Comparison of ENCODE assay signal across 1 cellular context in the genomic region with DNA sequence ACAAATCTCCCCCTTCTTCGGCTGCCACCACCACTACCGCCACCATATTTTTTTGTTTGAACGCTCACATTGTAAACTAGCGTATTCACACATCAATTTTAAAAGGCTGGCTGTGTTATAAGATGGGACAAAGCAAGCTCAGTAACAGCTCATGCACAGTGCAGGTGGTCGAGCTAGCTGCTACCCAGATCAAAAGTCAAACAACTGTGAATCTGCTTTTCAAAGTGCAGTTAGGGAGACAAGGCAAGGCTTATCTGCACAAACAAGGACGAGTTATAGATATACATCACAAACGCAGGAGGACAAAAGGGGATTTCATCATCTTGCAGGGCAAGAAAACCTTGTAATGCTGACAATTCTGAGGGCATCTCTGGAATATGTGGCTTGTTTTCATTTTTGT.
TF ChIP-seq lines count a peak whose summit lies in the region.

No MANE protein-coding gene starts in this region.

TF ChIP-seq in HepG2, 621 proteins besides CTCF, POLR2A, EP300 and RAD21 (continued from another document and continues in another):
- TF ChIP-seq, protein P1, sequence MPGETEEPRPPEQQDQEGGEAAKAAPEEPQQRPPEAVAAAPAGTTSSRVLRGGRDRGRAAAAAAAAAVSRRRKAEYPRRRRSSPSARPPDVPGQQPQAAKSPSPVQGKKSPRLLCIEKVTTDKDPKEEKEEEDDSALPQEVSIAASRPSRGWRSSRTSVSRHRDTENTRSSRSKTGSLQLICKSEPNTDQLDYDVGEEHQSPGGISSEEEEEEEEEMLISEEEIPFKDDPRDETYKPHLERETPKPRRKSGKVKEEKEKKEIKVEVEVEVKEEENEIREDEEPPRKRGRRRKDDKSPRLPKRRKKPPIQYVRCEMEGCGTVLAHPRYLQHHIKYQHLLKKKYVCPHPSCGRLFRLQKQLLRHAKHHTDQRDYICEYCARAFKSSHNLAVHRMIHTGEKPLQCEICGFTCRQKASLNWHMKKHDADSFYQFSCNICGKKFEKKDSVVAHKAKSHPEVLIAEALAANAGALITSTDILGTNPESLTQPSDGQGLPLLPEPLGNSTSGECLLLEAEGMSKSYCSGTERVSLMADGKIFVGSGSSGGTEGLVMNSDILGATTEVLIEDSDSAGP (CRISPR knock-in tag; IDR thresholded peaks at IDR 0.05; ENCODE audit: borderline replicate concordance), result no peak
- TF ChIP-seq RBM22 (optimal IDR thresholded peaks at IDR 0.05; ENCODE audit: low read length) (no peak), NFE2L1 (CRISPR knock-in tag; IDR thresholded peaks at IDR 0.05; ENCODE audit: borderline replicate concordance) (no peak), ZNF33B (CRISPR knock-in tag; IDR thresholded peaks at IDR 0.05) (no peak), EEA1 (CRISPR knock-in tag; IDR thresholded peaks at IDR 0.05; ENCODE audit: borderline replicate concordance) (no peak), ZNF772 (CRISPR knock-in tag; IDR thresholded peaks at IDR 0.05) (0 out of 2 replicates have a peak, but pooled peaks have one; percentile 23), ASH2L (IDR thresholded peaks at IDR 0.05; ENCODE audit: insufficient read length, low read depth, low read length) (peak; percentile 28), SCMH1 (CRISPR knock-in tag; IDR thresholded peaks at IDR 0.05; ENCODE audit: borderline replicate concordance) (no peak), ZNF468 (CRISPR knock-in tag; IDR thresholded peaks at IDR 0.05) (no peak), ZNF841 (CRISPR knock-in tag; IDR thresholded peaks at IDR 0.05; ENCODE audit: borderline replicate concordance) (no peak), MAZ (IDR thresholded peaks at IDR 0.05; ENCODE audit: borderline replicate concordance, low read depth, low read length) (no peak), MAZ (CRISPR knock-in tag; IDR thresholded peaks at IDR 0.05; ENCODE audit: low read depth) (no peak), SP2 (CRISPR knock-in tag; IDR thresholded peaks at IDR 0.05) (no peak), SSRP1 (CRISPR knock-in tag; IDR thresholded peaks at IDR 0.05) (no peak), ZNF776 (CRISPR knock-in tag; IDR thresholded peaks at IDR 0.05) (no peak), JDP2 (CRISPR knock-in tag; IDR thresholded peaks at IDR 0.05; ENCODE audit: borderline replicate concordance) (no peak), CHCHD3 (CRISPR knock-in tag; IDR thresholded peaks at IDR 0.05) (no peak), GABPB1 (CRISPR knock-in tag; IDR thresholded peaks at IDR 0.05) (no peak; the same call in 1 of the 2 replicates), HNRNPH1 (optimal IDR thresholded peaks at IDR 0.05; ENCODE audit: low read depth, low read length) (no peak), ZNF230 (CRISPR knock-in tag; IDR thresholded peaks at IDR 0.05) (no peak), HDAC2 (CRISPR knock-in tag; IDR thresholded peaks at IDR 0.05) (peak; percentile 97), HOXD1 (CRISPR knock-in tag; IDR thresholded peaks at IDR 0.05) (0 out of 2 replicates have a peak, but pooled peaks have one; percentile 27), ZNF629 (CRISPR knock-in tag; conservative IDR thresholded peaks at IDR 0.05) (peak; percentile 27; the same call in 1 of the 2 replicates), ZNF7 (CRISPR knock-in tag; IDR thresholded peaks at IDR 0.05) (peak; percentile 64; the same call in 1 of the 2 replicates), FOXC1 (CRISPR knock-in tag; IDR thresholded peaks at IDR 0.05; ENCODE audit: borderline replicate concordance) (no peak), MEIS2 (CRISPR knock-in tag; IDR thresholded peaks at IDR 0.05) (peak; percentile 51; the same call in 1 of the 2 replicates), SKI (IDR thresholded peaks at IDR 0.05; ENCODE audit: partially characterized antibody) (no peak), KAT7 (CRISPR knock-in tag; IDR thresholded peaks at IDR 0.05; ENCODE audit: borderline replicate concordance) (no peak), ZSCAN21 (CRISPR knock-in tag; IDR thresholded peaks at IDR 0.05; ENCODE audit: borderline replicate concordance) (peak; percentile 60; the same call in 1 of the 2 replicates), ZNF674 (CRISPR knock-in tag; IDR thresholded peaks at IDR 0.05; ENCODE audit: low read depth) (no peak)
- TF ChIP-seq, protein P2, sequence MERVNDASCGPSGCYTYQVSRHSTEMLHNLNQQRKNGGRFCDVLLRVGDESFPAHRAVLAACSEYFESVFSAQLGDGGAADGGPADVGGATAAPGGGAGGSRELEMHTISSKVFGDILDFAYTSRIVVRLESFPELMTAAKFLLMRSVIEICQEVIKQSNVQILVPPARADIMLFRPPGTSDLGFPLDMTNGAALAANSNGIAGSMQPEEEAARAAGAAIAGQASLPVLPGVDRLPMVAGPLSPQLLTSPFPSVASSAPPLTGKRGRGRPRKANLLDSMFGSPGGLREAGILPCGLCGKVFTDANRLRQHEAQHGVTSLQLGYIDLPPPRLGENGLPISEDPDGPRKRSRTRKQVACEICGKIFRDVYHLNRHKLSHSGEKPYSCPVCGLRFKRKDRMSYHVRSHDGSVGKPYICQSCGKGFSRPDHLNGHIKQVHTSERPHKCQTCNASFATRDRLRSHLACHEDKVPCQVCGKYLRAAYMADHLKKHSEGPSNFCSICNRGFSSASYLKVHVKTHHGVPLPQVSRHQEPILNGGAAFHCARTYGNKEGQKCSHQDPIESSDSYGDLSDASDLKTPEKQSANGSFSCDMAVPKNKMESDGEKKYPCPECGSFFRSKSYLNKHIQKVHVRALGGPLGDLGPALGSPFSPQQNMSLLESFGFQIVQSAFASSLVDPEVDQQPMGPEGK (CRISPR knock-in tag; IDR thresholded peaks at IDR 0.05), result peak; percentile 61
- TF ChIP-seq, protein P3, sequence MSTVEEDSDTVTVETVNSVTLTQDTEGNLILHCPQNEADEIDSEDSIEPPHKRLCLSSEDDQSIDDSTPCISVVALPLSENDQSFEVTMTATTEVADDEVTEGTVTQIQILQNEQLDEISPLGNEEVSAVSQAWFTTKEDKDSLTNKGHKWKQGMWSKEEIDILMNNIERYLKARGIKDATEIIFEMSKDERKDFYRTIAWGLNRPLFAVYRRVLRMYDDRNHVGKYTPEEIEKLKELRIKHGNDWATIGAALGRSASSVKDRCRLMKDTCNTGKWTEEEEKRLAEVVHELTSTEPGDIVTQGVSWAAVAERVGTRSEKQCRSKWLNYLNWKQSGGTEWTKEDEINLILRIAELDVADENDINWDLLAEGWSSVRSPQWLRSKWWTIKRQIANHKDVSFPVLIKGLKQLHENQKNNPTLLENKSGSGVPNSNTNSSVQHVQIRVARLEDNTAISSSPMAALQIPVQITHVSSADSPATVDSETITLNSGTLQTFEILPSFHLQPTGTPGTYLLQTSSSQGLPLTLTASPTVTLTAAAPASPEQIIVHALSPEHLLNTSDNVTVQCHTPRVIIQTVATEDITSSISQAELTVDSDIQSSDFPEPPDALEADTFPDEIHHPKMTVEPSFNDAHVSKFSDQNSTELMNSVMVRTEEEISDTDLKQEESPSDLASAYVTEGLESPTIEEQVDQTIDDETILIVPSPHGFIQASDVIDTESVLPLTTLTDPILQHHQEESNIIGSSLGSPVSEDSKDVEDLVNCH (CRISPR knock-in tag; IDR thresholded peaks at IDR 0.05), result no peak
- TF ChIP-seq, protein P4, sequence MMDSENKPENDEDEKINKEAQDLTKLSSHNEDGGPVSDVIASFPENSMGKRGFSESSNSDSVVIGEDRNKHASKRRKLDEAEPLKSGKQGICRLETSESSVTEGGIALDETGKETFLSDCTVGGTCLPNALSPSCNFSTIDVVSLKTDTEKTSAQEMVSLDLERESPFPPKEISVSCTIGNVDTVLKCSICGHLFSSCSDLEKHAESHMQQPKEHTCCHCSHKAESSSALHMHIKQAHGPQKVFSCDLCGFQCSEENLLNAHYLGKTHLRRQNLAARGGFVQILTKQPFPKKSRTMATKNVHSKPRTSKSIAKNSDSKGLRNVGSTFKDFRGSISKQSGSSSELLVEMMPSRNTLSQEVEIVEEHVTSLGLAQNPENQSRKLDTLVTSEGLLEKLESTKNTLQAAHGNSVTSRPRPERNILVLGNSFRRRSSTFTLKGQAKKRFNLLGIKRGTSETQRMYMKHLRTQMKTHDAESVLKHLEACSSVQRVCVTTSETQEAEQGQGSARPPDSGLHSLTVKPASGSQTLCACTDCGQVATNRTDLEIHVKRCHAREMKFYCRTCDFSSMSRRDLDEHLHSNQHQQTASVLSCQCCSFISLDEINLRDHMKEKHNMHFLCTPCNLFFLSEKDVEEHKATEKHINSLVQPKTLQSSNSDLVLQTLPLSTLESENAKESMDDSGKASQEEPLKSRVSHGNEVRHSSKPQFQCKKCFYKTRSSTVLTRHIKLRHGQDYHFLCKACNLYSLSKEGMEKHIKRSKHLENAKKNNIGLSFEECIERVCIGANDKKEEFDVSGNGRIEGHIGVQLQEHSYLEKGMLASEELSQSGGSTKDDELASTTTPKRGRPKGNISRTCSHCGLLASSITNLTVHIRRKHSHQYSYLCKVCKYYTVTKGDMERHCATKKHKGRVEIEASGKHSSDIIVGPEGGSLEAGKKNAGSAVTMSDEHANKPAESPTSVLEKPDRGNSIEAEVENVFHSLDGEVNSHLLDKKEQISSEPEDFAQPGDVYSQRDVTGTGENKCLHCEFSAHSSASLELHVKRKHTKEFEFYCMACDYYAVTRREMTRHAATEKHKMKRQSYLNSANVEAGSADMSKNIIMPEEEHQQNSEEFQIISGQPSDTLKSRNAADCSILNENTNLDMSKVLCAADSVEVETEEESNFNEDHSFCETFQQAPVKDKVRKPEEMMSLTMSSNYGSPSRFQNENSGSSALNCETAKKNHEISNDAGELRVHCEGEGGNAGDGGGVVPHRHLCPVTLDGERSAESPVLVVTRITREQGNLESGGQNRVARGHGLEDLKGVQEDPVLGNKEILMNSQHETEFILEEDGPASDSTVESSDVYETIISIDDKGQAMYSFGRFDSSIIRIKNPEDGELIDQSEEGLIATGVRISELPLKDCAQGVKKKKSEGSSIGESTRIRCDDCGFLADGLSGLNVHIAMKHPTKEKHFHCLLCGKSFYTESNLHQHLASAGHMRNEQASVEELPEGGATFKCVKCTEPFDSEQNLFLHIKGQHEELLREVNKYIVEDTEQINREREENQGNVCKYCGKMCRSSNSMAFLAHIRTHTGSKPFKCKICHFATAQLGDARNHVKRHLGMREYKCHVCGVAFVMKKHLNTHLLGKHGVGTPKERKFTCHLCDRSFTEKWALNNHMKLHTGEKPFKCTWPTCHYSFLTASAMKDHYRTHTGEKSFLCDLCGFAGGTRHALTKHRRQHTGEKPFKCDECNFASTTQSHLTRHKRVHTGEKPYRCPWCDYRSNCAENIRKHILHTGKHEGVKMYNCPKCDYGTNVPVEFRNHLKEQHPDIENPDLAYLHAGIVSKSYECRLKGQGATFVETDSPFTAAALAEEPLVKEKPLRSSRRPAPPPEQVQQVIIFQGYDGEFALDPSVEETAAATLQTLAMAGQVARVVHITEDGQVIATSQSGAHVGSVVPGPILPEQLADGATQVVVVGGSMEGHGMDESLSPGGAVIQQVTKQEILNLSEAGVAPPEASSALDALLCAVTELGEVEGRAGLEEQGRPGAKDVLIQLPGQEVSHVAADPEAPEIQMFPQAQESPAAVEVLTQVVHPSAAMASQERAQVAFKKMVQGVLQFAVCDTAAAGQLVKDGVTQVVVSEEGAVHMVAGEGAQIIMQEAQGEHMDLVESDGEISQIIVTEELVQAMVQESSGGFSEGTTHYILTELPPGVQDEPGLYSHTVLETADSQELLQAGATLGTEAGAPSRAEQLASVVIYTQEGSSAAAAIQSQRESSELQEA (CRISPR knock-in tag; IDR thresholded peaks at IDR 0.05; ENCODE audit: not compliant biosample characterization), result no peak
- TF ChIP-seq, protein P5, sequence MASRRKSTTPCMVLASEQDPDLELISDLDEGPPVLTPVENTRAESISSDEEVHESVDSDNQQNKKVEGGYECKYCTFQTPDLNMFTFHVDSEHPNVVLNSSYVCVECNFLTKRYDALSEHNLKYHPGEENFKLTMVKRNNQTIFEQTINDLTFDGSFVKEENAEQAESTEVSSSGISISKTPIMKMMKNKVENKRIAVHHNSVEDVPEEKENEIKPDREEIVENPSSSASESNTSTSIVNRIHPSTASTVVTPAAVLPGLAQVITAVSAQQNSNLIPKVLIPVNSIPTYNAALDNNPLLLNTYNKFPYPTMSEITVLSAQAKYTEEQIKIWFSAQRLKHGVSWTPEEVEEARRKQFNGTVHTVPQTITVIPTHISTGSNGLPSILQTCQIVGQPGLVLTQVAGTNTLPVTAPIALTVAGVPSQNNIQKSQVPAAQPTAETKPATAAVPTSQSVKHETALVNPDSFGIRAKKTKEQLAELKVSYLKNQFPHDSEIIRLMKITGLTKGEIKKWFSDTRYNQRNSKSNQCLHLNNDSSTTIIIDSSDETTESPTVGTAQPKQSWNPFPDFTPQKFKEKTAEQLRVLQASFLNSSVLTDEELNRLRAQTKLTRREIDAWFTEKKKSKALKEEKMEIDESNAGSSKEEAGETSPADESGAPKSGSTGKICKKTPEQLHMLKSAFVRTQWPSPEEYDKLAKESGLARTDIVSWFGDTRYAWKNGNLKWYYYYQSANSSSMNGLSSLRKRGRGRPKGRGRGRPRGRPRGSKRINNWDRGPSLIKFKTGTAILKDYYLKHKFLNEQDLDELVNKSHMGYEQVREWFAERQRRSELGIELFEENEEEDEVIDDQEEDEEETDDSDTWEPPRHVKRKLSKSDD (CRISPR knock-in tag; IDR thresholded peaks at IDR 0.05; ENCODE audit: low read depth), result no peak
- TF ChIP-seq, protein P6, sequence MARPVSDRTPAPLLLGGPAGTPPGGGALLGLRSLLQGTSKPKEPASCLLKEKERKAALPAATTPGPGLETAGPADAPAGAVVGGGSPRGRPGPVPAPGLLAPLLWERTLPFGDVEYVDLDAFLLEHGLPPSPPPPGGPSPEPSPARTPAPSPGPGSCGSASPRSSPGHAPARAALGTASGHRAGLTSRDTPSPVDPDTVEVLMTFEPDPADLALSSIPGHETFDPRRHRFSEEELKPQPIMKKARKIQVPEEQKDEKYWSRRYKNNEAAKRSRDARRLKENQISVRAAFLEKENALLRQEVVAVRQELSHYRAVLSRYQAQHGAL (CRISPR knock-in tag; IDR thresholded peaks at IDR 0.05; ENCODE audit: not compliant biosample characterization), result no peak
- TF ChIP-seq, protein P7, sequence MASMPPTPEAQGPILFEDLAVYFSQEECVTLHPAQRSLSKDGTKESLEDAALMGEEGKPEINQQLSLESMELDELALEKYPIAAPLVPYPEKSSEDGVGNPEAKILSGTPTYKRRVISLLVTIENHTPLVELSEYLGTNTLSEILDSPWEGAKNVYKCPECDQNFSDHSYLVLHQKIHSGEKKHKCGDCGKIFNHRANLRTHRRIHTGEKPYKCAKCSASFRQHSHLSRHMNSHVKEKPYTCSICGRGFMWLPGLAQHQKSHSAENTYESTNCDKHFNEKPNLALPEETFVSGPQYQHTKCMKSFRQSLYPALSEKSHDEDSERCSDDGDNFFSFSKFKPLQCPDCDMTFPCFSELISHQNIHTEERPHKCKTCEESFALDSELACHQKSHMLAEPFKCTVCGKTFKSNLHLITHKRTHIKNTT (CRISPR knock-in tag; IDR thresholded peaks at IDR 0.05), result no peak
- TF ChIP-seq, protein P8, sequence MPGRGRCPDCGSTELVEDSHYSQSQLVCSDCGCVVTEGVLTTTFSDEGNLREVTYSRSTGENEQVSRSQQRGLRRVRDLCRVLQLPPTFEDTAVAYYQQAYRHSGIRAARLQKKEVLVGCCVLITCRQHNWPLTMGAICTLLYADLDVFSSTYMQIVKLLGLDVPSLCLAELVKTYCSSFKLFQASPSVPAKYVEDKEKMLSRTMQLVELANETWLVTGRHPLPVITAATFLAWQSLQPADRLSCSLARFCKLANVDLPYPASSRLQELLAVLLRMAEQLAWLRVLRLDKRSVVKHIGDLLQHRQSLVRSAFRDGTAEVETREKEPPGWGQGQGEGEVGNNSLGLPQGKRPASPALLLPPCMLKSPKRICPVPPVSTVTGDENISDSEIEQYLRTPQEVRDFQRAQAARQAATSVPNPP (CRISPR knock-in tag; IDR thresholded peaks at IDR 0.05), result no peak
